ENCODE assay signal across 1 cellular context in the genomic region with DNA sequence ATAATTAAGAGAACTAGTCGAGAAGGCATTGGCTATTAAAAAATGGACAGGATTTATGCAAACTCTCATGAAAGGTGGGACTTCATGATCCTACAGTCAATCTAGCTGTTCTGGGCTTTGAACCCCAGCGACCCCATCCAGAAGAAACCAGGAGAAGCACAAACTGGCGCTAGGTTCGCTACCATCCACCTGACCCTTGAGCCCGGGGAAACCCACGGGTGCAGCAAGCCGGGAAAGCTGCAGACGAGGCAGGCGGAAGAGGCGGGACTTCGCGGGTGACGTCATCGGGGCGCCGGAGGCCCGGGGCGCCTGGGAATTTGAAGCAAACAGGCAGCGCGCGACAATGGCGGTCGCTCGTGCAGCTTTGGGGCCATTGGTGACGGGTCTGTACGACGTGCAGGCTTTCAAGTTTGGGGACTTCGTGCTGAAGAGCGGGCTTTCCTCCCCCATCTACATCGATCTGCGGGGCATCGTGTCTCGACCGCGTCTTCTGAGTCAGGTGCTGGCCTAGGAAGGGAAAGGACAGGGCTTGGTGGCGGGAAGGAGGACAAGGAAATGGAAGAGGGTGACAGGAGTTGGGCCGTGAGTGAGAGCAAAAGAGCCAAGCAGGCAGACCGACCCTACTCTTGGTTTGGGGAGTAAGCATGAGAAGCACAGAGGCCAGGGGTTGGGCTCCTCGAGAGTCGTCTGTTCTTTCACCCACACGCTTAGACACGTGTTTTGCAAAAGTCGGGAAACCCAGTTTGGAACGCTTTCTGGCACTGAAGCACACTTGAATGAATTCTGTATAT.
TF ChIP-seq lines count a peak whose summit lies in the region.

A gene (plus strand): TSS at position 324 of the 791 bp plus-strand sequence. CDS start 20 bp downstream, at position 344.

TF ChIP-seq in H1, 55 proteins besides CTCF, POLR2A, EP300 and RAD21:
- TF ChIP-seq HDAC6 (IDR thresholded peaks at IDR 0.05; ENCODE audit: low read depth, low read length) (no peak), NANOG (IDR thresholded peaks at IDR 0.05; ENCODE audit: insufficient read depth, low read depth, low read length, poor library complexity, severe bottlenecking) (no peak), FOSL1 (IDR thresholded peaks at IDR 0.05; ENCODE audit: insufficient read depth, low read depth, low read length) (no peak), TAF1 (IDR thresholded peaks at IDR 0.05; ENCODE audit: low read depth, low read length) (peak; percentile 93), KDM4A (IDR thresholded peaks at IDR 0.05; ENCODE audit: low read depth, low read length, severe bottlenecking) (peak; percentile 96), SRF (IDR thresholded peaks at IDR 0.05; ENCODE audit: low read depth, low read length) (peak; percentile 64), POU5F1 (IDR thresholded peaks at IDR 0.05; ENCODE audit: low read depth, low read length) (no peak), HDAC2 (IDR thresholded peaks at IDR 0.05; ENCODE audit: borderline replicate concordance in 1 of 2, low read depth in 2 of 2, low read length in 2 of 2) (peak in 1 of 2 experiments; percentile 58; a peak in 1 of 4 replicates), NRF1 (IDR thresholded peaks at IDR 0.05; ENCODE audit: low read depth, low read length) (no peak), KDM5A (IDR thresholded peaks at IDR 0.05; ENCODE audit: low read length) (peak; percentile 92), ASH2L (IDR thresholded peaks at IDR 0.05; ENCODE audit: low read length) (peak; percentile 76), RBBP5 (IDR thresholded peaks at IDR 0.05; ENCODE audit: borderline replicate concordance, low read depth, low read length) (peak; percentile 81), TAF7 (optimal IDR thresholded peaks at IDR 0.05; ENCODE audit: borderline replicate concordance, low read depth, low read length) (peak; percentile 80), TBP (IDR thresholded peaks at IDR 0.05; ENCODE audit: low read depth, low read length) (peak; percentile 89), YY1 (IDR thresholded peaks at IDR 0.05; ENCODE audit: low read depth, low read length) (peak; percentile 97), PHF8 (conservative IDR thresholded peaks at IDR 0.05; ENCODE audit: low read depth, low read length) (peak; percentile 97), SP4 (IDR thresholded peaks at IDR 0.05; ENCODE audit: low read length) (no peak), SIN3A (conservative IDR thresholded peaks at IDR 0.05 in 1 of 2, IDR thresholded peaks at IDR 0.05 in 1 of 2; ENCODE audit: low read depth in 1 of 2, low read length in 2 of 2) (peak; percentile 18 to 83; a peak in 2 of 4 replicates), CREB1 (IDR thresholded peaks at IDR 0.05) (peak; percentile 97), TCF12 (IDR thresholded peaks at IDR 0.05; ENCODE audit: low read depth, low read length) (no peak), CBX5 (IDR thresholded peaks at IDR 0.05; ENCODE audit: low read depth, low read length) (no peak), SP1 (IDR thresholded peaks at IDR 0.05; ENCODE audit: low read depth, low read length) (peak; percentile 63; the same call in 1 of the 2 replicates), EGR1 (IDR thresholded peaks at IDR 0.05; ENCODE audit: borderline replicate concordance, low read depth, low read length) (no peak), SAP30 (IDR thresholded peaks at IDR 0.05; ENCODE audit: insufficient read depth, insufficient replicate concordance, low read length) (peak; percentile 84), POLR2AphosphoS5 (IDR thresholded peaks at IDR 0.05; ENCODE audit: low read depth, low read length) (peak; percentile 93), MAFK (IDR thresholded peaks at IDR 0.05; ENCODE audit: low read depth, low read length) (no peak), GABPA (IDR thresholded peaks at IDR 0.05; ENCODE audit: borderline replicate concordance, insufficient read depth, low read length) (peak; percentile 75; the same call in 1 of the 2 replicates)
- TF ChIP-seq, protein P1, sequence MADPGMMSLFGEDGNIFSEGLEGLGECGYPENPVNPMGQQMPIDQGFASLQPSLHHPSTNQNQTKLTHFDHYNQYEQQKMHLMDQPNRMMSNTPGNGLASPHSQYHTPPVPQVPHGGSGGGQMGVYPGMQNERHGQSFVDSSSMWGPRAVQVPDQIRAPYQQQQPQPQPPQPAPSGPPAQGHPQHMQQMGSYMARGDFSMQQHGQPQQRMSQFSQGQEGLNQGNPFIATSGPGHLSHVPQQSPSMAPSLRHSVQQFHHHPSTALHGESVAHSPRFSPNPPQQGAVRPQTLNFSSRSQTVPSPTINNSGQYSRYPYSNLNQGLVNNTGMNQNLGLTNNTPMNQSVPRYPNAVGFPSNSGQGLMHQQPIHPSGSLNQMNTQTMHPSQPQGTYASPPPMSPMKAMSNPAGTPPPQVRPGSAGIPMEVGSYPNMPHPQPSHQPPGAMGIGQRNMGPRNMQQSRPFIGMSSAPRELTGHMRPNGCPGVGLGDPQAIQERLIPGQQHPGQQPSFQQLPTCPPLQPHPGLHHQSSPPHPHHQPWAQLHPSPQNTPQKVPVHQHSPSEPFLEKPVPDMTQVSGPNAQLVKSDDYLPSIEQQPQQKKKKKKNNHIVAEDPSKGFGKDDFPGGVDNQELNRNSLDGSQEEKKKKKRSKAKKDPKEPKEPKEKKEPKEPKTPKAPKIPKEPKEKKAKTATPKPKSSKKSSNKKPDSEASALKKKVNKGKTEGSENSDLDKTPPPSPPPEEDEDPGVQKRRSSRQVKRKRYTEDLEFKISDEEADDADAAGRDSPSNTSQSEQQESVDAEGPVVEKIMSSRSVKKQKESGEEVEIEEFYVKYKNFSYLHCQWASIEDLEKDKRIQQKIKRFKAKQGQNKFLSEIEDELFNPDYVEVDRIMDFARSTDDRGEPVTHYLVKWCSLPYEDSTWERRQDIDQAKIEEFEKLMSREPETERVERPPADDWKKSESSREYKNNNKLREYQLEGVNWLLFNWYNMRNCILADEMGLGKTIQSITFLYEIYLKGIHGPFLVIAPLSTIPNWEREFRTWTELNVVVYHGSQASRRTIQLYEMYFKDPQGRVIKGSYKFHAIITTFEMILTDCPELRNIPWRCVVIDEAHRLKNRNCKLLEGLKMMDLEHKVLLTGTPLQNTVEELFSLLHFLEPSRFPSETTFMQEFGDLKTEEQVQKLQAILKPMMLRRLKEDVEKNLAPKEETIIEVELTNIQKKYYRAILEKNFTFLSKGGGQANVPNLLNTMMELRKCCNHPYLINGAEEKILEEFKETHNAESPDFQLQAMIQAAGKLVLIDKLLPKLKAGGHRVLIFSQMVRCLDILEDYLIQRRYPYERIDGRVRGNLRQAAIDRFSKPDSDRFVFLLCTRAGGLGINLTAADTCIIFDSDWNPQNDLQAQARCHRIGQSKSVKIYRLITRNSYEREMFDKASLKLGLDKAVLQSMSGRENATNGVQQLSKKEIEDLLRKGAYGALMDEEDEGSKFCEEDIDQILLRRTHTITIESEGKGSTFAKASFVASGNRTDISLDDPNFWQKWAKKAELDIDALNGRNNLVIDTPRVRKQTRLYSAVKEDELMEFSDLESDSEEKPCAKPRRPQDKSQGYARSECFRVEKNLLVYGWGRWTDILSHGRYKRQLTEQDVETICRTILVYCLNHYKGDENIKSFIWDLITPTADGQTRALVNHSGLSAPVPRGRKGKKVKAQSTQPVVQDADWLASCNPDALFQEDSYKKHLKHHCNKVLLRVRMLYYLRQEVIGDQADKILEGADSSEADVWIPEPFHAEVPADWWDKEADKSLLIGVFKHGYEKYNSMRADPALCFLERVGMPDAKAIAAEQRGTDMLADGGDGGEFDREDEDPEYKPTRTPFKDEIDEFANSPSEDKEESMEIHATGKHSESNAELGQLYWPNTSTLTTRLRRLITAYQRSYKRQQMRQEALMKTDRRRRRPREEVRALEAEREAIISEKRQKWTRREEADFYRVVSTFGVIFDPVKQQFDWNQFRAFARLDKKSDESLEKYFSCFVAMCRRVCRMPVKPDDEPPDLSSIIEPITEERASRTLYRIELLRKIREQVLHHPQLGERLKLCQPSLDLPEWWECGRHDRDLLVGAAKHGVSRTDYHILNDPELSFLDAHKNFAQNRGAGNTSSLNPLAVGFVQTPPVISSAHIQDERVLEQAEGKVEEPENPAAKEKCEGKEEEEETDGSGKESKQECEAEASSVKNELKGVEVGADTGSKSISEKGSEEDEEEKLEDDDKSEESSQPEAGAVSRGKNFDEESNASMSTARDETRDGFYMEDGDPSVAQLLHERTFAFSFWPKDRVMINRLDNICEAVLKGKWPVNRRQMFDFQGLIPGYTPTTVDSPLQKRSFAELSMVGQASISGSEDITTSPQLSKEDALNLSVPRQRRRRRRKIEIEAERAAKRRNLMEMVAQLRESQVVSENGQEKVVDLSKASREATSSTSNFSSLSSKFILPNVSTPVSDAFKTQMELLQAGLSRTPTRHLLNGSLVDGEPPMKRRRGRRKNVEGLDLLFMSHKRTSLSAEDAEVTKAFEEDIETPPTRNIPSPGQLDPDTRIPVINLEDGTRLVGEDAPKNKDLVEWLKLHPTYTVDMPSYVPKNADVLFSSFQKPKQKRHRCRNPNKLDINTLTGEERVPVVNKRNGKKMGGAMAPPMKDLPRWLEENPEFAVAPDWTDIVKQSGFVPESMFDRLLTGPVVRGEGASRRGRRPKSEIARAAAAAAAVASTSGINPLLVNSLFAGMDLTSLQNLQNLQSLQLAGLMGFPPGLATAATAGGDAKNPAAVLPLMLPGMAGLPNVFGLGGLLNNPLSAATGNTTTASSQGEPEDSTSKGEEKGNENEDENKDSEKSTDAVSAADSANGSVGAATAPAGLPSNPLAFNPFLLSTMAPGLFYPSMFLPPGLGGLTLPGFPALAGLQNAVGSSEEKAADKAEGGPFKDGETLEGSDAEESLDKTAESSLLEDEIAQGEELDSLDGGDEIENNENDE (IDR thresholded peaks at IDR 0.05; ENCODE audit: insufficient replicate concordance, low read length) = no peak
- TF ChIP-seq, protein P2, sequence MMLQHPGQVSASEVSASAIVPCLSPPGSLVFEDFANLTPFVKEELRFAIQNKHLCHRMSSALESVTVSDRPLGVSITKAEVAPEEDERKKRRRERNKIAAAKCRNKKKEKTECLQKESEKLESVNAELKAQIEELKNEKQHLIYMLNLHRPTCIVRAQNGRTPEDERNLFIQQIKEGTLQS (IDR thresholded peaks at IDR 0.05; ENCODE audit: insufficient read depth, low read depth, low read length) = peak; percentile 64; the same call in 1 of the 2 replicates
- TF ChIP-seq, protein P3, sequence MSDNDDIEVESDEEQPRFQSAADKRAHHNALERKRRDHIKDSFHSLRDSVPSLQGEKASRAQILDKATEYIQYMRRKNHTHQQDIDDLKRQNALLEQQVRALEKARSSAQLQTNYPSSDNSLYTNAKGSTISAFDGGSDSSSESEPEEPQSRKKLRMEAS (IDR thresholded peaks at IDR 0.05) = peak; percentile 70
- TF ChIP-seq, protein P4, sequence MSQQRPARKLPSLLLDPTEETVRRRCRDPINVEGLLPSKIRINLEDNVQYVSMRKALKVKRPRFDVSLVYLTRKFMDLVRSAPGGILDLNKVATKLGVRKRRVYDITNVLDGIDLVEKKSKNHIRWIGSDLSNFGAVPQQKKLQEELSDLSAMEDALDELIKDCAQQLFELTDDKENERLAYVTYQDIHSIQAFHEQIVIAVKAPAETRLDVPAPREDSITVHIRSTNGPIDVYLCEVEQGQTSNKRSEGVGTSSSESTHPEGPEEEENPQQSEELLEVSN (IDR thresholded peaks at IDR 0.05) = peak; percentile 48; the same call in 1 of the 2 replicates
- TF ChIP-seq, protein P5, sequence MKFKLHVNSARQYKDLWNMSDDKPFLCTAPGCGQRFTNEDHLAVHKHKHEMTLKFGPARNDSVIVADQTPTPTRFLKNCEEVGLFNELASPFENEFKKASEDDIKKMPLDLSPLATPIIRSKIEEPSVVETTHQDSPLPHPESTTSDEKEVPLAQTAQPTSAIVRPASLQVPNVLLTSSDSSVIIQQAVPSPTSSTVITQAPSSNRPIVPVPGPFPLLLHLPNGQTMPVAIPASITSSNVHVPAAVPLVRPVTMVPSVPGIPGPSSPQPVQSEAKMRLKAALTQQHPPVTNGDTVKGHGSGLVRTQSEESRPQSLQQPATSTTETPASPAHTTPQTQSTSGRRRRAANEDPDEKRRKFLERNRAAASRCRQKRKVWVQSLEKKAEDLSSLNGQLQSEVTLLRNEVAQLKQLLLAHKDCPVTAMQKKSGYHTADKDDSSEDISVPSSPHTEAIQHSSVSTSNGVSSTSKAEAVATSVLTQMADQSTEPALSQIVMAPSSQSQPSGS (IDR thresholded peaks at IDR 0.05; ENCODE audit: low read length) = no peak
